In genomic region chr14:94906577-94906976, GRCh38 we compare ENCODE assay signal across 24 cellular contexts.
DNase-seq lines count a peak whose midpoint lies in the region; ATAC-seq and TF ChIP-seq lines count a peak whose summit lies in the region.
"Had no signal": no experiment of that assay in that cellular context is flagged by ENCODE, and none has a peak within 500 bp of the region (broad histone marks: within the 10 kb centered on the region; RNA-seq: fewer than 3 reads in every experiment).

No MANE protein-coding gene starts in this region.

- peaks cover 65% of the 10 kb centered on the region for H3K27me3 ChIP-seq in left ventricle myocardium inferior (ENCODE audit: low read depth)
- H3K27me3 ChIP-seq: BLaER1 treated with 17β-estradiol and CSF1 and Interleukin-3, amounts not matched to agents 10 nM and 100 nM had no signal

- no peak overlapping the region for H3K4me3 Mint-ChIP-seq in memory B cell
- no peak overlapping the region for H3K4me3 Mint-ChIP-seq in type B pancreatic cell
- H3K4me3 Mint-ChIP-seq: CD14-positive monocyte; CD4-positive, alpha-beta T cell; CD8-positive, alpha-beta memory T cell; HFFc6 had no signal

- ATAC-seq in Right ventricle myocardium inferior (peak; percentile 5), memory B cell (ENCODE audit: low read depth) (no peak), sciatic nerve (peak; percentile 7)
- ATAC-seq: A549 had no signal

- no peaks in the 10 kb centered on the region for H3K36me3 ChIP-seq in left ventricle myocardium inferior
- H3K36me3 ChIP-seq: BE2C; BLaER1 treated with 17β-estradiol and CSF1 and Interleukin-3, amounts not matched to agents 10 nM and 100 nM; HAP-1 had no signal

- H3K9me3 ChIP-seq in left ventricle myocardium inferior (replicated peaks), result peaks cover 9% of the 10 kb centered on the region
- H3K9me3 ChIP-seq: BE2C, HAP-1 had no signal

- H3K36me3 Mint-ChIP-seq in memory B cell (peaks cover 3% of the 10 kb centered on the region), type B pancreatic cell (no peaks in the 10 kb centered on the region)
- H3K36me3 Mint-ChIP-seq: CD14-positive monocyte; CD8-positive, alpha-beta memory T cell had no signal

- H3K9me3 Mint-ChIP-seq in memory B cell (peaks cover 5% of the 10 kb centered on the region), type B pancreatic cell (peaks cover 12% of the 10 kb centered on the region)

- DNase-seq in Right ventricle myocardium inferior (ENCODE audit: missing footprints), result no peak
- DNase-seq in left ventricle myocardium inferior, result no peak
- no peak for DNase-seq in memory B cell (ENCODE audit: low spot score in 2 of 2)
- peak; percentile 42 for DNase-seq in sciatic nerve (ENCODE audit: low spot score)
- no peak for DNase-seq in SW 1271 (lab: John Stamatoyannopoulos, UW)
- DNase-seq in COLO668 (lab: John Stamatoyannopoulos, UW; ENCODE audit: unreplicated experiment), result no peak
- DNase-seq in type B pancreatic cell (ENCODE audit: extremely low spot score, unreplicated experiment), result no peak
- DNase-seq: 8988T; ACHN; AML-193; BE2C; Calu3; CD4-positive, alpha-beta T cell; CD8-positive, alpha-beta memory T cell; COR-L47; DMS53; DMS79 treated with DMSO at 0.1 percent for 48 hours; GF-D8; GM23248; HFFc6 had no signal

- H3K4me1 Mint-ChIP-seq in memory B cell (no peaks in the 10 kb centered on the region), type B pancreatic cell (ENCODE audit: unreplicated experiment) (peaks cover 11% of the 10 kb centered on the region)
- H3K4me1 Mint-ChIP-seq: CD14-positive monocyte; CD8-positive, alpha-beta memory T cell had no signal

- TF ChIP-seq CTCF in left ventricle myocardium inferior (IDR thresholded peaks at IDR 0.05; ENCODE audit: borderline replicate concordance), result no peak
- TF ChIP-seq CTCF in type B pancreatic cell (conservative IDR thresholded peaks at IDR 0.05), result no peak

- H3K4me1 ChIP-seq in left ventricle myocardium inferior, result no peaks in the 10 kb centered on the region
- H3K4me1 ChIP-seq: A549; BE2C; BLaER1 treated with 17β-estradiol and CSF1 and Interleukin-3, amounts not matched to agents 10 nM and 100 nM; HAP-1 had no signal

- H3K27me3 Mint-ChIP-seq in memory B cell (peaks cover 1% of the 10 kb centered on the region), type B pancreatic cell (peaks cover 6% of the 10 kb centered on the region)

- intact Hi-C loops in Right ventricle myocardium inferior (cut with DNase I), result loop anchor here (10.0 kb wide), 1 partner anchor 188 kb away; no protein-coding TSS in a partner anchor
- intact Hi-C loops in left ventricle myocardium inferior (cut with micrococcal nuclease), result no loop called here
- intact Hi-C loops in sciatic nerve (cut with DNase I), result no loop called here

- H3K4me3 ChIP-seq in left ventricle myocardium inferior, result no peak overlapping the region
- H3K4me3 ChIP-seq: A549; BLaER1 treated with 17β-estradiol and CSF1 and Interleukin-3, amounts not matched to agents 10 nM and 100 nM; GM23248; HAP-1 had no signal

- peak overlapping the region; percentile 22 for H3K27ac Mint-ChIP-seq in memory B cell
- H3K27ac Mint-ChIP-seq in type B pancreatic cell, result no peak overlapping the region
- H3K27ac Mint-ChIP-seq: CD14-positive monocyte; CD4-positive, alpha-beta T cell; CD8-positive, alpha-beta memory T cell; HFFc6 had no signal

- H3K27ac ChIP-seq in left ventricle myocardium inferior (replicated peaks), result no peak overlapping the region
- H3K27ac ChIP-seq: A549; BLaER1 treated with 17β-estradiol and CSF1 and Interleukin-3, amounts not matched to agents 10 nM and 100 nM; GM23248 had no signal
